Comparison of ENCODE assay signal across 8 cellular contexts in the genomic region with DNA sequence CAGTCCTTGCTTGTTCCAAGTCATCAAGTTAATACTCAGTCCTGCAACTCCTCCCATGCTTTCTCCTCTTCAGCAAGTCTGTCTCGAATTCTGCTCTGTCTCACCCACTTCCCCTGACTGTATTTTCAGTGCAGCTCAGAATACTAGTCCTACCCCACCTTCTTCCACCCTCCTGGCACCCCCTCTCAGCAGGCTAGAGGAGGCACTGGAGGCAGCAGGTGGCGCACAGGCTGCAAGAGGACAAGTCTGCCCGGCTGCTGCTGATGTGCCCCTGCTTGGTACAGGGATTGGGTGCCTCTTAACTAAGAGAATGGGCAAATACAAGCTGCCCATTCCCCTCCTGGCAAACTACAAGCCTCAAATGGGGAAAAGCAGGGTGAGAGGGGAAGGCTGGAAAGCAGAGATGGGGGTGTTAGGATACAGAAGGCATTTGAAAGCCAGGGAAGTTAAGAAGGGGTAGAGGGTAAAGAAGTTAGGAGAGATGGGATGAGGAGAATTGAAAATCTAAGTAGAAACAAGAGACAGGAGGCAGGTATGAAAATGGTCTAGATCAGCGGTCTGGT. TPM values are rescaled to one million over a fixed set of nuclear protein-coding genes. Genes with fewer than 3 reads are reported as not detected.
DNase-seq lines count a peak whose midpoint lies in the region; ATAC-seq and TF ChIP-seq lines count a peak whose summit lies in the region.

No MANE protein-coding gene starts in this region.

- peaks cover 35% of the 10 kb centered on the region for H3K36me3 ChIP-seq in thoracic aorta

- no peak overlapping the region for H3K4me3 ChIP-seq in astrocyte of the spinal cord (ENCODE audit: low read depth, low read length)
- peak overlapping the region; percentile 86 for H3K4me3 ChIP-seq in thoracic aorta

- H3K4me1 ChIP-seq in thoracic aorta (ENCODE audit: control insufficient read depth in 1 of 2, low read depth in 2 of 2) = peaks cover 20 to 55% of the 10 kb centered on the region in 2 donors

- no peaks in the 10 kb centered on the region for H3K9me3 ChIP-seq in thoracic aorta

- H3K27ac ChIP-seq in thoracic aorta = peak overlapping the region; percentile 99

- peak; percentile 9 for ATAC-seq in left colon
- ATAC-seq in thoracic aorta (ENCODE audit: insufficient number of reproducible peaks, low FRiP score, low read depth) = no peak

- DNase-seq in SIG-M5 treated with dmso at 0.1 percent for 504 hours (lab: John Stamatoyannopoulos, UW; ENCODE audit: unreplicated experiment) (peak; percentile 20), SIG-M5 (lab: John Stamatoyannopoulos, UW) (no peak), NAMALWA (ENCODE audit: low spot score) (peak; percentile 57), astrocyte of the spinal cord (ENCODE audit: low read depth, low spot score) (peak; percentile 48), left colon (peak; percentile 46 to 63), thoracic aorta (ENCODE audit: low spot score) (peak; percentile 67), HuH-7 (ENCODE audit: low spot score) (no peak), HT-29 (ENCODE audit: low spot score) (no peak)

- intact Hi-C loops in left colon (cut with DNase I, micrococcal nuclease) = no loop called here

- peak; percentile 18 for TF ChIP-seq CTCF in astrocyte of the spinal cord (IDR thresholded peaks at IDR 0.05; ENCODE audit: low read depth, low read length)
- TF ChIP-seq CTCF in thoracic aorta (IDR thresholded peaks at IDR 0.05) = peak; percentile 28

- no peaks in the 10 kb centered on the region for H3K27me3 ChIP-seq in thoracic aorta (replicated peaks; ENCODE audit: insufficient read depth)

- in situ Hi-C loops in astrocyte of the spinal cord (cut with HindIII; ENCODE audit: low sequenced_read_pairs) = no loop called here

RNA-seq across cellular contexts. Expression of gene TLN1, which starts 5.0 kb away (rescaled TPM):
- total RNA-seq in left colon = 100 to 1,000 TPM; 142 to 172 TPM
- total RNA-seq in thoracic aorta = 1,000 to 10,000 TPM in 1 of 2 donors, 100 to 1,000 TPM in 1; 889 to 1,019 TPM
- 99.5 and 100.0 TPM in 2 replicates for total RNA-seq in HT-29 (2014; rRNA removed; shearing (Covaris generic))

RNA-seq across cellular contexts. Expression of gene CREB3, which starts 5.5 kb away (rescaled TPM):
- total RNA-seq in left colon = 10 to 100 TPM; 40.2 to 40.6 TPM
- total RNA-seq in thoracic aorta = 10 to 100 TPM; 46.0 to 62.4 TPM
- 42.4 and 44.5 TPM in 2 replicates for total RNA-seq in HT-29 (2014; rRNA removed; shearing (Covaris generic))

RNA-seq across cellular contexts. Expression of gene GBA2, which starts 22.1 kb away (rescaled TPM):
- total RNA-seq in left colon = 100 to 1,000 TPM; 179 to 186 TPM
- 100 to 1,000 TPM in 1 of 2 donors, 10 to 100 TPM in 1; 75.8 to 115 TPM for total RNA-seq in thoracic aorta
- 74.6 and 84.9 TPM in 2 replicates for total RNA-seq in HT-29 (2014; rRNA removed; shearing (Covaris generic))

RNA-seq across cellular contexts. Expression of gene RGP1, which starts 22.1 kb away (rescaled TPM):
- 10 to 100 TPM; 54.8 to 56.3 TPM for total RNA-seq in left colon
- 10 to 100 TPM; 23.0 to 24.5 TPM for total RNA-seq in thoracic aorta
- total RNA-seq in HT-29 (2014; rRNA removed; shearing (Covaris generic)) = 18.9 and 20.6 TPM in 2 replicates

RNA-seq across cellular contexts. Expression of gene MSMP, which starts 27.1 kb away (rescaled TPM):
- total RNA-seq in left colon (not detected), thoracic aorta (not detected)
- total RNA-seq in HT-29 (2014; rRNA removed; shearing (Covaris generic)) = 0.28 TPM in 1 of 2 replicates, not detected in the other

Comparison
In these comparisons a context has a peak if more than half of its experiments do, and no peak if none do; other contexts are left out.
1. DNase-seq: peak in SIG-M5 treated with dmso at 0.1 percent for 504 hours (single experiment), NAMALWA (single experiment), astrocyte of the spinal cord (single experiment), left colon (2 of 2) and thoracic aorta (single experiment); none in SIG-M5 (single experiment), HuH-7 (single experiment) and HT-29 (single experiment).